ENCODE assay signal across 9 cellular contexts in genomic region chr12:33818313-33818712, GRCh38.
"Had no signal": no experiment of that assay in that cellular context is flagged by ENCODE, and none has a peak within 500 bp of the region (broad histone marks: within the 10 kb centered on the region; RNA-seq: fewer than 3 reads in every experiment).

No MANE protein-coding gene starts in this region.

- H3K27ac ChIP-seq: GM23248, HL-60 had no signal

- DNase-seq: GM23248, GOT3, H7, HFFc6 had no signal

- H3K9ac ChIP-seq: GM23248 had no signal

- H3K9me3 ChIP-seq: HAP-1 had no signal

- H3K4me3 ChIP-seq: GM23248, HAP-1 had no signal

- H3K27me3 Mint-ChIP-seq: IgD-negative memory B cell had no signal

- FAIRE-seq: HepG2 had no signal

- ATAC-seq: HCT116, HepG2 had no signal

- H3K36me3 Mint-ChIP-seq: IgD-negative memory B cell had no signal

- H3K4me3 Mint-ChIP-seq: HFFc6, IgD-negative memory B cell had no signal

- H3K27ac Mint-ChIP-seq: HFFc6, IgD-negative memory B cell had no signal

- H2AFZ ChIP-seq: GM23248 had no signal

- H3K36me3 ChIP-seq: HAP-1 had no signal

- H3K4me1 ChIP-seq: HAP-1 had no signal

- H3K4me1 Mint-ChIP-seq: IgD-negative memory B cell had no signal
